In the genomic region with DNA sequence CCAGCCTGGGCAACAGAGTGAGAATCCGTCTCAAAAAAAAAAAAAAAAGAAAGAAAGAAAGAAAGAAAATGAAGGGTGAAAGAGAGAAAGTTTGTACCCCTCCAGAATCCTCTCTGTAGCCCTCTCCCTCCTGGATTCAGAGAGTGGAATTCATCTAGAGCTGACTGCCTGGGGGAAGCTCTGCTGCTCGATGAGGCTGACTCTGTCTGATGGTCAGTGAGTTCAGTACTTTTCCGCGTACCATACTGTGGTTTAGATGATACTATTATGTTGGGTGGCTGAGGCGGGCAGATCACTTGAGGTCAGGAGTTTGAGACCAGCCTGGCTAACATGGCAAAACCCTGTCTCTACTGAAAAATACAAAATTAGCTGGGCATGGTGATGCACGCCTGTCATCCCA, we compare ENCODE assay signal across 15 cellular contexts. TPM values are rescaled to one million over a fixed set of nuclear protein-coding genes. Genes with fewer than 3 reads are reported as not detected.
DNase-seq lines count a peak whose midpoint lies in the region; ATAC-seq and TF ChIP-seq lines count a peak whose summit lies in the region.
"Had no signal": no experiment of that assay in that cellular context is flagged by ENCODE, and none has a peak within 500 bp of the region (broad histone marks: within the 10 kb centered on the region; RNA-seq: fewer than 3 reads in every experiment).

No MANE protein-coding gene starts in this region.

- H3K27ac Mint-ChIP-seq in activated naive CD4-positive, alpha-beta T cell treated with anti-CD3 and anti-CD28 coated beads, Interleukin-2, amount 50 U/mL, for 72 hours, result no peak overlapping the region
- H3K27ac Mint-ChIP-seq: B cell, IgD-negative memory B cell had no signal

- H3K36me3 ChIP-seq in HEK293 (ENCODE audit: control insufficient read depth in 2 of 2, insufficient read depth in 1 of 2, low read length in 2 of 2), result peaks cover 4 to 40% of the 10 kb centered on the region in 2 experiments; a peak in 2 of 3 replicates

- no peak for TF ChIP-seq CTCF in HEK293 (tag by site-specific recombination; IDR thresholded peaks at IDR 0.05)

- no peak overlapping the region for H3K4me3 ChIP-seq in HEK293 (ENCODE audit: low read depth, low read length)
- H3K4me3 ChIP-seq: GM23248 had no signal

- H3K9me3 ChIP-seq in HEK293 (ENCODE audit: control insufficient read depth, insufficient read depth, low read depth, low read length), result no peaks in the 10 kb centered on the region

- H3K36me3 Mint-ChIP-seq in activated naive CD4-positive, alpha-beta T cell treated with anti-CD3 and anti-CD28 coated beads, Interleukin-2, amount 50 U/mL, for 72 hours, result no peaks in the 10 kb centered on the region

- no peaks in the 10 kb centered on the region for H3K9me3 Mint-ChIP-seq in activated naive CD4-positive, alpha-beta T cell treated with anti-CD3 and anti-CD28 coated beads, Interleukin-2, amount 50 U/mL, for 72 hours
- H3K9me3 Mint-ChIP-seq: CD8-positive, alpha-beta T cell; IgD-negative memory B cell had no signal

- no peaks in the 10 kb centered on the region for H3K4me1 ChIP-seq in HEK293 (ENCODE audit: control insufficient read depth, insufficient read depth, low read length)

- H3K27me3 ChIP-seq in layer of hippocampus (ENCODE audit: control insufficient read depth, insufficient read depth, low read length), result no peaks in the 10 kb centered on the region

- POLR2A ChIA-PET in HEK293 (lab: Yijun Ruan, JAX), result no interaction called here

- CTCF ChIA-PET in HEK293 (lab: Yijun Ruan, JAX), result no interaction called here

- DNase-seq in NCI-H69 (lab: John Stamatoyannopoulos, UW) (peak; percentile 45), substantia nigra (lab: John Stamatoyannopoulos, UW) (no peak), medulla oblongata (ENCODE audit: extremely low spot score) (no peak), RPMI8226 (no peak)
- no peak for DNase-seq in activated naive CD4-positive, alpha-beta T cell treated with anti-CD3 and anti-CD28 coated beads, Interleukin-2, amount 50 U/mL, for 72 hours (ENCODE audit: low spot score in 2 of 2)
- DNase-seq: CD8-positive, alpha-beta T cell; COR-L47; DND-41; GDM1; GM23248 had no signal

- ATAC-seq in activated naive CD4-positive, alpha-beta T cell treated with anti-CD3 and anti-CD28 coated beads, Interleukin-2, amount 50 U/mL, for 72 hours, result no peak
- ATAC-seq: CD8-positive, alpha-beta T cell; HCT116 had no signal

- no peak overlapping the region for H3K27ac ChIP-seq in HEK293 (ENCODE audit: extremely low read depth, low read depth, low read length)
- H3K27ac ChIP-seq in layer of hippocampus (ENCODE audit: low read depth, low read length), result peak overlapping the region; percentile 53
- peak overlapping the region; percentile 31 for H3K27ac ChIP-seq in substantia nigra (ENCODE audit: low read depth, low read length, poor library complexity, severe bottlenecking)
- H3K27ac ChIP-seq: GM23248 had no signal

TF ChIP-seq in HEK293, 187 proteins besides CTCF, POLR2A, EP300 and RAD21:
- TF ChIP-seq, protein P1, sequence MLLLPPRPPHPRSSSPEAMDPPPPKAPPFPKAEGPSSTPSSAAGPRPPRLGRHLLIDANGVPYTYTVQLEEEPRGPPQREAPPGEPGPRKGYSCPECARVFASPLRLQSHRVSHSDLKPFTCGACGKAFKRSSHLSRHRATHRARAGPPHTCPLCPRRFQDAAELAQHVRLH (tag by site-specific recombination; IDR thresholded peaks at IDR 0.05), result no peak
- 0 out of 2 replicates have a peak, but pooled peaks have one; percentile 31 for TF ChIP-seq PRDM1 (tag by site-specific recombination; IDR thresholded peaks at IDR 0.05)

RNA-seq across cellular contexts. Expression of a gene that starts 14.8 kb away (rescaled TPM):
- 10 to 100 TPM; 64.5 to 65.2 TPM for total RNA-seq in activated naive CD4-positive, alpha-beta T cell treated with anti-CD3 and anti-CD28 coated beads, Interleukin-2, amount 50 U/mL, for 72 hours

RNA-seq across cellular contexts. Expression of a gene that starts 44.1 kb away (rescaled TPM):
- 1 to 10 TPM; 1.7 to 3.5 TPM for total RNA-seq in activated naive CD4-positive, alpha-beta T cell treated with anti-CD3 and anti-CD28 coated beads, Interleukin-2, amount 50 U/mL, for 72 hours

RNA-seq across cellular contexts. Expression of a gene that starts 45.1 kb away (rescaled TPM):
- total RNA-seq in activated naive CD4-positive, alpha-beta T cell treated with anti-CD3 and anti-CD28 coated beads, Interleukin-2, amount 50 U/mL, for 72 hours, result 10 to 100 TPM; 26.8 to 45.5 TPM

RNA-seq across cellular contexts. Expression of a gene that starts 54.3 kb away (rescaled TPM):
- 10 to 100 TPM; 12.0 to 12.8 TPM for total RNA-seq in activated naive CD4-positive, alpha-beta T cell treated with anti-CD3 and anti-CD28 coated beads, Interleukin-2, amount 50 U/mL, for 72 hours
- total RNA-seq: GM23248 had no signal
